ENCODE assay signal across 13 cellular contexts in genomic region chr16:57538235-57538711, GRCh38.
DNase-seq lines count a peak whose midpoint lies in the region; ATAC-seq and TF ChIP-seq lines count a peak whose summit lies in the region.
"Had no signal": no experiment of that assay in that cellular context is flagged by ENCODE, and none has a peak within 500 bp of the region (broad histone marks: within the 10 kb centered on the region; RNA-seq: fewer than 3 reads in every experiment).

No MANE protein-coding gene starts in this region.

- no peaks in the 10 kb centered on the region for H3K9me3 ChIP-seq in RWPE2 (ENCODE audit: severe bottlenecking)
- H3K9me3 ChIP-seq: gastrocnemius medialis had no signal

- H3K4me1 Mint-ChIP-seq in dendritic cell treated with granulocyte-macrophage colony-stimulating factor and Interleukin-4, amounts not matched to agents 40 ng/mL and 50 ng/mL, for 4 days (ENCODE audit: low read depth): peaks cover 76% of the 10 kb centered on the region
- H3K4me1 Mint-ChIP-seq in stimulated activated memory B cell treated with anti-CD40 and anti-IgM and Interleukin-4, amounts not matched to agents 10 μg/mL and 1 μg/mL and 100 μg/mL, for 72 hours: peaks cover 82% of the 10 kb centered on the region

- H3K9me3 Mint-ChIP-seq in dendritic cell treated with granulocyte-macrophage colony-stimulating factor and Interleukin-4, amounts not matched to agents 40 ng/mL and 50 ng/mL, for 4 days: no peaks in the 10 kb centered on the region
- no peaks in the 10 kb centered on the region for H3K9me3 Mint-ChIP-seq in stimulated activated memory B cell treated with anti-CD40 and anti-IgM and Interleukin-4, amounts not matched to agents 10 μg/mL and 1 μg/mL and 100 μg/mL, for 72 hours

- peak overlapping the region; percentile 63 for H3K27ac Mint-ChIP-seq in dendritic cell treated with granulocyte-macrophage colony-stimulating factor and Interleukin-4, amounts not matched to agents 40 ng/mL and 50 ng/mL, for 4 days
- H3K27ac Mint-ChIP-seq in stimulated activated memory B cell treated with anti-CD40 and anti-IgM and Interleukin-4, amounts not matched to agents 10 μg/mL and 1 μg/mL and 100 μg/mL, for 72 hours: peak overlapping the region; percentile 93

- intact Hi-C loops in dendritic cell treated with granulocyte-macrophage colony-stimulating factor and Interleukin-4, amounts not matched to agents 40 ng/mL and 50 ng/mL, for 4 days (cut with micrococcal nuclease): no loop called here

- no peaks in the 10 kb centered on the region for H3K27me3 ChIP-seq in RWPE2 (ENCODE audit: insufficient read depth, poor library complexity, severe bottlenecking)
- H3K27me3 ChIP-seq: gastrocnemius medialis had no signal

- H3K4me3 ChIP-seq in RWPE2 (ENCODE audit: severe bottlenecking): no peak overlapping the region
- H3K4me3 ChIP-seq: gastrocnemius medialis had no signal

- H3K36me3 Mint-ChIP-seq in dendritic cell treated with granulocyte-macrophage colony-stimulating factor and Interleukin-4, amounts not matched to agents 40 ng/mL and 50 ng/mL, for 4 days (ENCODE audit: low read depth): no peaks in the 10 kb centered on the region
- H3K36me3 Mint-ChIP-seq in stimulated activated memory B cell treated with anti-CD40 and anti-IgM and Interleukin-4, amounts not matched to agents 10 μg/mL and 1 μg/mL and 100 μg/mL, for 72 hours: no peaks in the 10 kb centered on the region

- ATAC-seq in RWPE2 (ENCODE audit: low read depth): no peak
- peak; percentile 6 for ATAC-seq in stimulated activated memory B cell treated with anti-CD40 and anti-IgM and Interleukin-4, amounts not matched to agents 10 μg/mL and 1 μg/mL and 100 μg/mL, for 72 hours
- ATAC-seq in HG03439 (IDR thresholded peaks at IDR 0.05; ENCODE audit: unreplicated experiment): no peak
- ATAC-seq: gastrocnemius medialis, left ventricle myocardium superior, SK-N-SH treated with all-trans-retinoic acid at 6 μM for 48 hours had no signal

- TF ChIP-seq CTCF in RWPE2 (IDR thresholded peaks at IDR 0.05; ENCODE audit: poor library complexity, severe bottlenecking): no peak

- peak; percentile 61 for DNase-seq in activated naive CD4-positive, alpha-beta T cell treated with Interleukin-2 at 50 U/mL for 16 hours
- DNase-seq in activated naive CD4-positive, alpha-beta T cell (lab: John Stamatoyannopoulos, UW): no peak
- DNase-seq in RWPE2 (ENCODE audit: low spot score): peak; percentile 51
- DNase-seq in cortex of kidney (lab: John Stamatoyannopoulos, UW): no peak
- no peak for DNase-seq in NCI-H1048 (lab: John Stamatoyannopoulos, UW)
- DNase-seq: ACHN, left ventricle myocardium superior, NCI-H774 had no signal

- no peaks in the 10 kb centered on the region for H3K36me3 ChIP-seq in RWPE2 (ENCODE audit: low read depth)
- H3K36me3 ChIP-seq: gastrocnemius medialis had no signal

- no peak overlapping the region for H3K27ac ChIP-seq in RWPE2 (ENCODE audit: poor library complexity, severe bottlenecking)
- H3K27ac ChIP-seq: gastrocnemius medialis had no signal

- peaks cover 4% of the 10 kb centered on the region for H3K4me1 ChIP-seq in RWPE2 (ENCODE audit: insufficient read depth, poor library complexity, severe bottlenecking)

- H3K4me3 Mint-ChIP-seq in dendritic cell treated with granulocyte-macrophage colony-stimulating factor and Interleukin-4, amounts not matched to agents 40 ng/mL and 50 ng/mL, for 4 days: no peak overlapping the region
- peak overlapping the region; percentile 87 for H3K4me3 Mint-ChIP-seq in stimulated activated memory B cell treated with anti-CD40 and anti-IgM and Interleukin-4, amounts not matched to agents 10 μg/mL and 1 μg/mL and 100 μg/mL, for 72 hours

- H3K27me3 Mint-ChIP-seq in dendritic cell treated with granulocyte-macrophage colony-stimulating factor and Interleukin-4, amounts not matched to agents 40 ng/mL and 50 ng/mL, for 4 days: peaks cover 83% of the 10 kb centered on the region
- H3K27me3 Mint-ChIP-seq in stimulated activated memory B cell treated with anti-CD40 and anti-IgM and Interleukin-4, amounts not matched to agents 10 μg/mL and 1 μg/mL and 100 μg/mL, for 72 hours: no peaks in the 10 kb centered on the region

Comparison
In these comparisons a context has a peak if more than half of its experiments do, and no peak if none do; other contexts are left out.
1. DNase-seq: peak in activated naive CD4-positive, alpha-beta T cell treated with Interleukin-2 at 50 U/mL for 16 hours (single experiment) and RWPE2 (single experiment); none in activated naive CD4-positive, alpha-beta T cell (0 of 4), cortex of kidney (single experiment) and NCI-H1048 (single experiment).